ENCODE assay signal across 17 cellular contexts in genomic region chr10:95788830-95789229, GRCh38. TPM values are rescaled to one million over a fixed set of nuclear protein-coding genes. Genes with fewer than 3 reads are reported as not detected.
A peak's percentile ranks its signal among the peaks of the same experiment; 100 is the strongest.
DNase-seq lines count a peak whose midpoint lies in the region; ATAC-seq and TF ChIP-seq lines count a peak whose summit lies in the region.
"Had no signal": no experiment of that assay in that cellular context is flagged by ENCODE, and none has a peak within 500 bp of the region (broad histone marks: within the 10 kb centered on the region; RNA-seq: fewer than 3 reads in every experiment).

No MANE protein-coding gene starts in this region.

- H3K4me3 Mint-ChIP-seq in activated B cell treated with CpG ODN at 0.5 μM for 24 hours: no peak overlapping the region
- H3K4me3 Mint-ChIP-seq: activated CD4-positive, alpha-beta T cell treated with anti-CD3 and anti-CD28 coated beads, Interleukin-2, amount 10 ng/mL, durations not matched to agents 24 days and 14 days had no signal

- H3K4me3 ChIP-seq in fibroblast of mammary gland (ENCODE audit: control insufficient read depth, low read depth, low read length) (no peak overlapping the region), skeletal muscle cell (ENCODE audit: low read depth, low read length) (no peak overlapping the region)
- H3K4me3 ChIP-seq: coronary artery, gastroesophageal sphincter, prostate gland, testis had no signal

- H3K27me3 Mint-ChIP-seq in activated B cell treated with CpG ODN at 0.5 μM for 24 hours: no peaks in the 10 kb centered on the region
- H3K27me3 Mint-ChIP-seq: activated CD4-positive, alpha-beta T cell treated with anti-CD3 and anti-CD28 coated beads, Interleukin-2, amount 10 ng/mL, durations not matched to agents 24 days and 14 days had no signal

- DNase-seq in Caki2 (ENCODE audit: low read depth) (peak; percentile 34), activated B cell treated with CpG ODN at 0.5 μM for 24 hours (no peak), fibroblast of mammary gland (ENCODE audit: low read depth) (peak; percentile 54), skeletal muscle cell (ENCODE audit: low read depth) (peak; percentile 60), NCI-H1105 (lab: John Stamatoyannopoulos, UW) (no peak), inferior parietal cortex (ENCODE audit: extremely low spot score) (no peak)
- DNase-seq: activated CD4-positive, alpha-beta T cell treated with anti-CD3 and anti-CD28 coated beads, Interleukin-2, amount 10 ng/mL, durations not matched to agents 24 days and 14 days; activated T-cell treated with anti-CD3 and anti-CD28 coated beads, Interleukin-2, amount 50 U/mL, for 1 hour; COR-L47; GF-D8; NCI-H2107; RPMI8226; testis had no signal

- in situ Hi-C loops in Caki2 (cut with HindIII; ENCODE audit: low pct_unique_long_range_greater_than_20kb, low sequenced_read_pairs): no loop called here

- peaks cover 18% of the 10 kb centered on the region for H3K36me3 Mint-ChIP-seq in activated B cell treated with CpG ODN at 0.5 μM for 24 hours (ENCODE audit: low read depth)

- CTCF ChIA-PET in activated B cell treated with CpG ODN at 0.5 μM for 24 hours (lab: Charles Lee): interaction anchor here (2.3 kb wide), 1 partner anchor 95 kb away, joined by 8 read pairs; the partner anchor contains the start of gene TCTN3

- peaks cover 95% of the 10 kb centered on the region for H3K4me1 Mint-ChIP-seq in activated B cell treated with CpG ODN at 0.5 μM for 24 hours

- TF ChIP-seq CTCF in activated B cell treated with CpG ODN at 0.5 μM for 24 hours (IDR thresholded peaks at IDR 0.05): no peak
- no peak for TF ChIP-seq CTCF in fibroblast of mammary gland (conservative IDR thresholded peaks at IDR 0.05; ENCODE audit: control insufficient read depth, insufficient read depth, low read depth, low read length)

- POLR2A ChIA-PET in activated B cell treated with CpG ODN at 0.5 μM for 24 hours (lab: Charles Lee): interaction anchor here (11.3 to 14.6 kb wide), 2 partner anchors 30 to 45 kb away, joined by 287 to 298 read pairs; partner anchors contain the start of gene ENTPD1

- ATAC-seq in activated B cell treated with CpG ODN at 0.5 μM for 24 hours (ENCODE audit: low read depth): no peak
- ATAC-seq in HG02623 (IDR thresholded peaks at IDR 0.05; ENCODE audit: unreplicated experiment): no peak
- ATAC-seq: gastroesophageal sphincter had no signal

- H3K9me3 Mint-ChIP-seq in activated B cell treated with CpG ODN at 0.5 μM for 24 hours: no peaks in the 10 kb centered on the region

- peak overlapping the region; percentile 61 for H3K27ac Mint-ChIP-seq in activated B cell treated with CpG ODN at 0.5 μM for 24 hours
- H3K27ac Mint-ChIP-seq: activated CD4-positive, alpha-beta T cell treated with anti-CD3 and anti-CD28 coated beads, Interleukin-2, amount 10 ng/mL, durations not matched to agents 24 days and 14 days had no signal

- intact Hi-C loops in activated B cell treated with CpG ODN at 0.5 μM for 24 hours (cut with micrococcal nuclease): no loop called here

RNA-seq across cellular contexts. Expression of gene ENTPD1, which starts 32.9 kb away (rescaled TPM):
- total RNA-seq in Caki2 (2014; rRNA removed; shearing (Covaris generic); ENCODE audit: low replicate concordance): 0.03 TPM in 1 of 2 replicates, not detected in the other
- total RNA-seq in activated B cell treated with CpG ODN at 0.5 μM for 24 hours: 187 TPM in 2 replicates

Comparison
In these comparisons a context has a peak if more than half of its experiments do, and no peak if none do; other contexts are left out.
1. DNase-seq: peak in Caki2 (single experiment), fibroblast of mammary gland (single experiment) and skeletal muscle cell (single experiment); none in activated B cell treated with CpG ODN at 0.5 μM for 24 hours (single experiment), NCI-H1105 (single experiment) and inferior parietal cortex (single experiment).
2. RNA of gene ENTPD1, which starts 32.9 kb away (total RNA-seq): 187 TPM in activated B cell treated with CpG ODN at 0.5 μM for 24 hours; 0.03 TPM in Caki2; every median in the first group is over 100 times any median in the second.